20 cellular contexts compared by ENCODE assay signal in the genomic region with DNA sequence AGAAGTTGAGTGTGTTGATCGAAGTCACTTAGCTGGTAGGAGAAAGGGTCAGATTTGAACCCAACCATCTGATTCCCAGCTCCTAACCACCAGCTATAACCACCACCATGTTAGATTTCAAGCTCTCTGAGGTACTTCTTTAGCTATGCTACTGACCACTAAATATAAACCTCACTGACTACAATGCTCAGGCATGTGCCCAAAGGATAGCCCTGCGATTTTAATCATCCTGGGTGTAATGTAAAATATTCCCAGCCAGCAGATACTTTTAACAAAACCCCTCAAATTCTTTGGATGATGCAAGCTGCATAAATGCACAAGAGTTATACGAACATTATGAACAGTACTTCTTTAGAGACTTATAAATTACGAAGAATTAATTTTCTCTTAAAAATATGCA.
DNase-seq lines count a peak whose midpoint lies in the region; ATAC-seq, FAIRE-seq and TF ChIP-seq lines count a peak whose summit lies in the region.
"Had no signal": no experiment of that assay in that cellular context is flagged by ENCODE, and none has a peak within 500 bp of the region (broad histone marks: within the 10 kb centered on the region; RNA-seq: fewer than 3 reads in every experiment).

No MANE protein-coding gene starts in this region.

- no peaks in the 10 kb centered on the region for H3K9me2 ChIP-seq in Loucy (replicated peaks; ENCODE audit: low read depth, low read length)

- H4K20me1 ChIP-seq in Loucy (ENCODE audit: insufficient read depth, low read length, poor library complexity, severe bottlenecking): no peaks in the 10 kb centered on the region

- no peaks in the 10 kb centered on the region for H3K9me3 ChIP-seq in Loucy (ENCODE audit: insufficient read depth, low read depth, low read length)

- no peak overlapping the region for H3K4me3 Mint-ChIP-seq in activated CD4-positive, alpha-beta T cell treated with anti-CD3 and anti-CD28 coated beads, Interleukin-2, amount 10 ng/mL, durations not matched to agents 7 days and 5 days
- H3K4me3 Mint-ChIP-seq: activated CD4-positive, alpha-beta memory T cell treated with anti-CD3 and anti-CD28 coated beads, Interleukin-2, amount 10 ng/mL, durations not matched to agents 7 days and 5 days; activated naive CD8-positive, alpha-beta T cell; activated T-cell treated with anti-CD3 and anti-CD28 coated beads, Interleukin-2, amount 50 U/mL, for 72 hours; B cell; T-cell had no signal

- H3K27ac Mint-ChIP-seq in activated CD4-positive, alpha-beta T cell treated with anti-CD3 and anti-CD28 coated beads, Interleukin-2, amount 10 ng/mL, durations not matched to agents 7 days and 5 days: no peak overlapping the region
- H3K27ac Mint-ChIP-seq: activated CD4-positive, alpha-beta memory T cell treated with anti-CD3 and anti-CD28 coated beads, Interleukin-2, amount 10 ng/mL, durations not matched to agents 7 days and 5 days; activated naive CD8-positive, alpha-beta T cell; activated T-cell treated with anti-CD3 and anti-CD28 coated beads, Interleukin-2, amount 50 U/mL, for 72 hours; B cell; T-cell had no signal

- no peaks in the 10 kb centered on the region for H3K36me3 Mint-ChIP-seq in activated CD4-positive, alpha-beta T cell treated with anti-CD3 and anti-CD28 coated beads, Interleukin-2, amount 10 ng/mL, durations not matched to agents 7 days and 5 days (ENCODE audit: low read depth)
- H3K36me3 Mint-ChIP-seq: activated naive CD8-positive, alpha-beta T cell; T-cell had no signal

- CTCF ChIA-PET in activated CD4-positive, alpha-beta T cell treated with anti-CD3 and anti-CD28 coated beads, Interleukin-2, amount 10 ng/mL, durations not matched to agents 7 days and 5 days (lab: Charles Lee): no interaction called here

- peaks cover 14% of the 10 kb centered on the region for H3K4me1 ChIP-seq in Loucy (ENCODE audit: insufficient read depth, low read length, poor library complexity, severe bottlenecking)

- no peaks in the 10 kb centered on the region for H3K4me1 Mint-ChIP-seq in activated CD4-positive, alpha-beta T cell treated with anti-CD3 and anti-CD28 coated beads, Interleukin-2, amount 10 ng/mL, durations not matched to agents 7 days and 5 days
- H3K4me1 Mint-ChIP-seq: activated CD4-positive, alpha-beta memory T cell treated with anti-CD3 and anti-CD28 coated beads, Interleukin-2, amount 10 ng/mL, durations not matched to agents 7 days and 5 days; B cell; T-cell had no signal

- TF ChIP-seq CTCF in Loucy (conservative IDR thresholded peaks at IDR 0.05; ENCODE audit: low read length): no peak
- no peak for TF ChIP-seq CTCF in choroid plexus epithelial cell (conservative IDR thresholded peaks at IDR 0.05; ENCODE audit: low read depth, low read length)
- TF ChIP-seq CTCF in D721Med (IDR thresholded peaks at IDR 0.05; ENCODE audit: insufficient read depth, missing control alignments): no peak

- no peaks in the 10 kb centered on the region for H3K27me3 ChIP-seq in Loucy (ENCODE audit: insufficient read depth, low read length, poor library complexity, severe bottlenecking)

- H3K36me3 ChIP-seq in Loucy (ENCODE audit: insufficient read depth, low read length): no peaks in the 10 kb centered on the region

- H3K79me2 ChIP-seq in Loucy (ENCODE audit: insufficient read depth, low read length): no peaks in the 10 kb centered on the region

- DNase-seq in AG20443 (ENCODE audit: low spot score) (peak; percentile 40), choroid plexus epithelial cell (ENCODE audit: low read depth) (peak; percentile 95), myocyte (ENCODE audit: low read depth) (peak; percentile 72), NCI-H1417 treated with DMSO at 0.1 percent for 48 hours (lab: John Stamatoyannopoulos, UW) (no peak), D721Med (ENCODE audit: insufficient read length, low spot score) (no peak)
- DNase-seq in activated CD4-positive, alpha-beta T cell treated with anti-CD3 and anti-CD28 coated beads, Interleukin-2, amount 10 ng/mL, durations not matched to agents 7 days and 5 days: no peak
- DNase-seq: activated CD4-positive, alpha-beta memory T cell treated with anti-CD3 and anti-CD28 coated beads, Interleukin-2, amount 10 ng/mL, durations not matched to agents 7 days and 5 days; activated T-cell treated with anti-CD3 and anti-CD28 coated beads, Interleukin-2, amount 50 U/mL, for 72 hours; Calu3; caudate nucleus; effector CD8-positive, alpha-beta T cell; foreskin melanocyte; H7; T-cell had no signal

- peaks cover 28% of the 10 kb centered on the region for H3K27me3 Mint-ChIP-seq in activated CD4-positive, alpha-beta T cell treated with anti-CD3 and anti-CD28 coated beads, Interleukin-2, amount 10 ng/mL, durations not matched to agents 7 days and 5 days

- ATAC-seq in HG02884 (IDR thresholded peaks at IDR 0.05; ENCODE audit: unreplicated experiment): no peak
- ATAC-seq: activated T-cell treated with anti-CD3 and anti-CD28 coated beads, Interleukin-2, amount 50 U/mL, for 72 hours; sciatic nerve; T-cell had no signal

- POLR2A ChIA-PET in activated CD4-positive, alpha-beta T cell treated with anti-CD3 and anti-CD28 coated beads, Interleukin-2, amount 10 ng/mL, durations not matched to agents 7 days and 5 days (lab: Charles Lee): no interaction called here

- FAIRE-seq in D721Med (lab: Jason Lieb, UNC): no peak
- FAIRE-seq: GM18507 had no signal

- no peak overlapping the region for H3K4me2 ChIP-seq in Loucy (ENCODE audit: low read depth, low read length, poor library complexity, severe bottlenecking)

- H2AFZ ChIP-seq in Loucy (ENCODE audit: low read length): peak overlapping the region; percentile 20; the same call in 1 of the 2 replicates

- H3F3A ChIP-seq in Loucy (ENCODE audit: low read depth): no peaks in the 10 kb centered on the region

- no peak overlapping the region for H3K9ac ChIP-seq in Loucy (ENCODE audit: low read depth, low read length, poor library complexity, severe bottlenecking)

- H3K4me3 ChIP-seq in Loucy (ENCODE audit: low read length, poor library complexity, severe bottlenecking) (no peak overlapping the region), choroid plexus epithelial cell (ENCODE audit: low read depth, low read length) (no peak overlapping the region)

- H3K9me3 Mint-ChIP-seq in activated CD4-positive, alpha-beta T cell treated with anti-CD3 and anti-CD28 coated beads, Interleukin-2, amount 10 ng/mL, durations not matched to agents 7 days and 5 days: no peaks in the 10 kb centered on the region
- H3K9me3 Mint-ChIP-seq: activated CD4-positive, alpha-beta memory T cell treated with anti-CD3 and anti-CD28 coated beads, Interleukin-2, amount 10 ng/mL, durations not matched to agents 7 days and 5 days; activated T-cell treated with anti-CD3 and anti-CD28 coated beads, Interleukin-2, amount 50 U/mL, for 72 hours; T-cell had no signal

Comparison
In these comparisons a context has a peak if more than half of its experiments do, and no peak if none do; other contexts are left out.
1. DNase-seq: peak in AG20443 (single experiment), choroid plexus epithelial cell (single experiment) and myocyte (single experiment); none in NCI-H1417 treated with DMSO at 0.1 percent for 48 hours (single experiment), activated CD4-positive, alpha-beta T cell treated with anti-CD3 and anti-CD28 coated beads, Interleukin-2, amount 10 ng/mL, durations not matched to agents 7 days and 5 days (single experiment) and D721Med (single experiment).